16 cellular contexts compared by ENCODE assay signal in genomic region chr12:46442239-46442638, GRCh38.
DNase-seq lines count a peak whose midpoint lies in the region; FAIRE-seq and TF ChIP-seq lines count a peak whose summit lies in the region.
"Had no signal": no experiment of that assay in that cellular context is flagged by ENCODE, and none has a peak within 500 bp of the region (broad histone marks: within the 10 kb centered on the region; RNA-seq: fewer than 3 reads in every experiment).

No MANE protein-coding gene starts in this region.

- H3K36me3 Mint-ChIP-seq in nephron progenitor cell (ENCODE audit: low read depth): no peaks in the 10 kb centered on the region
- H3K36me3 Mint-ChIP-seq: CD14-positive monocyte had no signal

- DNase-seq in EH (ENCODE audit: low read depth) (peak; percentile 70), RCC 7860 (ENCODE audit: low spot score) (peak; percentile 50), epithelial cell of esophagus (ENCODE audit: low read depth) (peak; percentile 71), nephron progenitor cell (no peak), mucosa of gallbladder (ENCODE audit: low spot score) (no peak), cortex of kidney (lab: John Stamatoyannopoulos, UW) (no peak), dorsolateral prefrontal cortex (no peak), hippocampal formation (lab: John Stamatoyannopoulos, UW) (no peak)
- DNase-seq: activated CD4-positive, alpha-beta T cell treated with anti-CD3 and anti-CD28 coated beads, Interleukin-2, amount 50 U/mL, for 1 hour; endodermal cell; retina; stimulated activated CD4-positive, alpha-beta T cell treated with anti-CD3 and anti-CD28 coated beads, Interleukin-4, amount 100 ng/mL, for 4 hours; T-helper 1 cell had no signal

- H3K4me3 Mint-ChIP-seq in nephron progenitor cell: no peak overlapping the region
- H3K4me3 Mint-ChIP-seq: CD14-positive monocyte; endodermal cell; stimulated activated naive CD8-positive, alpha-beta T cell treated with anti-CD3 and anti-CD28 coated beads, Interleukin-15, Interleukin-2, amounts not matched to agents 100 ng/mL and 50 ng/mL, for 24 hours had no signal

- H3K9me3 Mint-ChIP-seq in nephron progenitor cell: no peaks in the 10 kb centered on the region
- H3K9me3 Mint-ChIP-seq: CD14-positive monocyte; endodermal cell; stimulated activated naive CD8-positive, alpha-beta T cell treated with anti-CD3 and anti-CD28 coated beads, Interleukin-15, Interleukin-2, amounts not matched to agents 100 ng/mL and 50 ng/mL, for 24 hours had no signal

- no peak overlapping the region for H3K27ac ChIP-seq in dorsolateral prefrontal cortex

- no peaks in the 10 kb centered on the region for H3K27me3 ChIP-seq in dorsolateral prefrontal cortex

- intact Hi-C loops in dorsolateral prefrontal cortex (cut with DNase I): no loop called here

- peak; percentile 76 for FAIRE-seq in RCC 7860 (lab: Jason Lieb, UNC)
- FAIRE-seq: GM19239 had no signal

- no peak overlapping the region for H3K4me3 ChIP-seq in epithelial cell of esophagus (ENCODE audit: low read length)
- no peak overlapping the region for H3K4me3 ChIP-seq in dorsolateral prefrontal cortex

- TF ChIP-seq CTCF in epithelial cell of esophagus (IDR thresholded peaks at IDR 0.05; ENCODE audit: insufficient read depth, low read depth, low read length, missing control alignments) (no peak), nephron progenitor cell (IDR thresholded peaks at IDR 0.05) (no peak), dorsolateral prefrontal cortex (IDR thresholded peaks at IDR 0.05 in 54 of 56, conservative IDR thresholded peaks at IDR 0.05 in 2 of 56; ENCODE audit: low read depth in 1 of 56, partially characterized antibody in 56 of 56) (no peak)

- H3K27ac Mint-ChIP-seq in nephron progenitor cell: peak overlapping the region; percentile 50
- H3K27ac Mint-ChIP-seq: CD14-positive monocyte; endodermal cell; stimulated activated naive CD8-positive, alpha-beta T cell treated with anti-CD3 and anti-CD28 coated beads, Interleukin-15, Interleukin-2, amounts not matched to agents 100 ng/mL and 50 ng/mL, for 24 hours had no signal

- H3K27me3 Mint-ChIP-seq in nephron progenitor cell (ENCODE audit: low read depth, poor library complexity): peaks cover 4% of the 10 kb centered on the region
- H3K27me3 Mint-ChIP-seq: stimulated activated naive CD8-positive, alpha-beta T cell treated with anti-CD3 and anti-CD28 coated beads, Interleukin-15, Interleukin-2, amounts not matched to agents 100 ng/mL and 50 ng/mL, for 24 hours had no signal

- H3K4me1 Mint-ChIP-seq in nephron progenitor cell: peaks cover 51% of the 10 kb centered on the region

Comparison
In these comparisons a context has a peak if more than half of its experiments do, and no peak if none do; other contexts are left out.
1. DNase-seq: peak in EH (single experiment), RCC 7860 (single experiment) and epithelial cell of esophagus (single experiment); none in nephron progenitor cell (single experiment), mucosa of gallbladder (single experiment), cortex of kidney (single experiment), dorsolateral prefrontal cortex (0 of 10) and hippocampal formation (0 of 2).